ENCODE assay signal across 1 cellular context in the genomic region with DNA sequence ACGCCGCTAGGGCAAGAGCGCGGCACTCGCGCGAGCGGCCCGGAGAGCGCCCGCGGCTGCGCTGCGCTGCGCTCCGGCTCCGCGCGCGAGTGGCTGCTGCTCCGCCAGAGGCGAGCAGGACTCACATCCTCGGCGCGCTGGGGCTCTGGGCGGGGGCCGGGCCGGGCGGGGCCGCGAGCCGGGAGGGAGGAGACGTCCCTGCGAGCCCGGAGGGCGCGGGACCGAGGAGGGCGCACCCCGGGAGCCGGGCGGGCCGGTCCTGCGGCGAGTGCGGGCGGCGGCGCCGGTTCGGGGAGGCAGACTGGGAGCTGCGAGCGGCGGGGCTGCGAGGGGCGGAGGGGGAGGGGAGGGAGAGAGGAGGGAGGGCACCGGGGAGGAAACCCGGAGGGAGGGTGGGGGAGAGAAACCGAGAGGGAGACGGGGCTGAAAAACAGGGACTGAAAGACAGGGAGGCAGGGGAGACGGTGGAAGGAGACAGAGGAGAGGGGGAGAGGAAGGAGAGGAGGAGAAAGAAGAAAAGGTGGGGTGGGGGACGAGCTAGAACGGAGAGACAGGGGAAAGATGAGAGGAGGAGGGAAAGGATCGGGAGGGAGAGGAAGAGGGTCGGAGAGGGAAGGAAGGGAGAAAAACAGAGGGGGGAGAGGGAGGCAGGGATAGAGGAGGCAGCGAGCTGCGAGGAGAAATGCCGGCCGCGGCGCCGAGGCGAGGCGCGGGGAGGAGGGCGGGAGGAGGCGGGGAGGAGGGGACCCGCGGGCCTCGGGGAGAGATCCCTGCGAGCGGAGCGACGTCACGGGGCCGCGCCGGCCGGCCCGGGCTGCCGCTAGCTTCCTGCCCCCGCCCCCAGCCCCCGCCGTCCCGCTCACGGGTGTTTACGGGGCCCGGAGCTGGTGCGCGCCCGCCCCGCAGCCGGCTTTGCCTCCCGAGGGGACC.
A peak's percentile ranks its signal among the peaks of the same experiment; 100 is the strongest.
TF ChIP-seq lines count a peak whose summit lies in the region.

A gene (minus strand): TSS at position 684 of the 930 bp plus-strand sequence. CDS start 831 bp downstream, outside the sequence.

TF ChIP-seq in HEK293, 187 proteins besides CTCF, POLR2A, EP300 and RAD21 (continued from another document and continues in another):
- TF ChIP-seq, protein P1, sequence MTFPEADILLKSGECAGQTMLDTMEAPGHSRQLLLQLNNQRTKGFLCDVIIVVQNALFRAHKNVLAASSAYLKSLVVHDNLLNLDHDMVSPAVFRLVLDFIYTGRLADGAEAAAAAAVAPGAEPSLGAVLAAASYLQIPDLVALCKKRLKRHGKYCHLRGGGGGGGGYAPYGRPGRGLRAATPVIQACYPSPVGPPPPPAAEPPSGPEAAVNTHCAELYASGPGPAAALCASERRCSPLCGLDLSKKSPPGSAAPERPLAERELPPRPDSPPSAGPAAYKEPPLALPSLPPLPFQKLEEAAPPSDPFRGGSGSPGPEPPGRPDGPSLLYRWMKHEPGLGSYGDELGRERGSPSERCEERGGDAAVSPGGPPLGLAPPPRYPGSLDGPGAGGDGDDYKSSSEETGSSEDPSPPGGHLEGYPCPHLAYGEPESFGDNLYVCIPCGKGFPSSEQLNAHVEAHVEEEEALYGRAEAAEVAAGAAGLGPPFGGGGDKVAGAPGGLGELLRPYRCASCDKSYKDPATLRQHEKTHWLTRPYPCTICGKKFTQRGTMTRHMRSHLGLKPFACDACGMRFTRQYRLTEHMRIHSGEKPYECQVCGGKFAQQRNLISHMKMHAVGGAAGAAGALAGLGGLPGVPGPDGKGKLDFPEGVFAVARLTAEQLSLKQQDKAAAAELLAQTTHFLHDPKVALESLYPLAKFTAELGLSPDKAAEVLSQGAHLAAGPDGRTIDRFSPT (tag by site-specific recombination; IDR thresholded peaks at IDR 0.05), result no peak
- TF ChIP-seq ZEB2 (tag by site-specific recombination; IDR thresholded peaks at IDR 0.05) (peak; percentile 80; the same call in 1 of the 2 replicates), ZNF510 (tag by site-specific recombination; IDR thresholded peaks at IDR 0.05; ENCODE audit: insufficient replicate concordance) (no peak), ZNF391 (tag by site-specific recombination; IDR thresholded peaks at IDR 0.05; ENCODE audit: borderline replicate concordance, low read depth) (peak; percentile 90; the same call in 1 of the 2 replicates), ZFP69B (tag by site-specific recombination; IDR thresholded peaks at IDR 0.05) (no peak; the same call in 1 of the 2 replicates), ZNF138 (tag by site-specific recombination; IDR thresholded peaks at IDR 0.05; ENCODE audit: borderline replicate concordance) (no peak), ZNF174 (tag by site-specific recombination; IDR thresholded peaks at IDR 0.05) (no peak), ZNF792 (tag by site-specific recombination; IDR thresholded peaks at IDR 0.05) (no peak), ZNF16 (tag by site-specific recombination; IDR thresholded peaks at IDR 0.05; ENCODE audit: low read depth) (no peak), ZNF571 (tag by site-specific recombination; IDR thresholded peaks at IDR 0.05) (no peak), IKZF3 (tag by site-specific recombination; IDR thresholded peaks at IDR 0.05) (no peak), ZNF548 (tag by site-specific recombination; IDR thresholded peaks at IDR 0.05) (peak; percentile 16; the same call in 1 of the 2 replicates), ZNF10 (tag by site-specific recombination; IDR thresholded peaks at IDR 0.05) (no peak; the same call in 1 of the 2 replicates), MYNN (tag by site-specific recombination; IDR thresholded peaks at IDR 0.05; ENCODE audit: borderline replicate concordance) (no peak), KLF7 (tag by site-specific recombination; IDR thresholded peaks at IDR 0.05; ENCODE audit: borderline replicate concordance) (peak; percentile 91; the same call in 1 of the 2 replicates), ZNF132 (tag by site-specific recombination; IDR thresholded peaks at IDR 0.05; ENCODE audit: borderline replicate concordance) (no peak), ZNF350 (tag by site-specific recombination; IDR thresholded peaks at IDR 0.05) (no peak), ZBTB1 (tag by site-specific recombination; IDR thresholded peaks at IDR 0.05) (peak; percentile 23; the same call in 1 of the 2 replicates), ZNF670 (tag by site-specific recombination; IDR thresholded peaks at IDR 0.05; ENCODE audit: low read depth) (no peak), ZNF146 (tag by site-specific recombination; IDR thresholded peaks at IDR 0.05) (no peak), ZNF610 (tag by site-specific recombination; IDR thresholded peaks at IDR 0.05; ENCODE audit: borderline replicate concordance) (peak; percentile 65; the same call in 1 of the 2 replicates), ZBTB17 (tag by site-specific recombination; IDR thresholded peaks at IDR 0.05) (peak; percentile 75; the same call in 1 of the 2 replicates), ZNF184 (tag by site-specific recombination; IDR thresholded peaks at IDR 0.05) (no peak), ZNF335 (tag by site-specific recombination; conservative IDR thresholded peaks at IDR 0.05) (peak; percentile 92), ZNF404 (tag by site-specific recombination; IDR thresholded peaks at IDR 0.05) (no peak), EGR2 (tag by site-specific recombination; IDR thresholded peaks at IDR 0.05; ENCODE audit: low read depth) (peak; percentile 58), PRDM1 (tag by site-specific recombination; IDR thresholded peaks at IDR 0.05) (peak; percentile 94), ZBTB20 (tag by site-specific recombination; IDR thresholded peaks at IDR 0.05) (peak; percentile 70), ZNF529 (tag by site-specific recombination; IDR thresholded peaks at IDR 0.05; ENCODE audit: insufficient replicate concordance) (no peak), ZNF19 (tag by site-specific recombination; IDR thresholded peaks at IDR 0.05; ENCODE audit: low read depth) (no peak), ZNF416 (tag by site-specific recombination; IDR thresholded peaks at IDR 0.05) (no peak), ZNF549 (tag by site-specific recombination; IDR thresholded peaks at IDR 0.05) (no peak), ZNF37A (tag by site-specific recombination; IDR thresholded peaks at IDR 0.05) (no peak), ZNF155 (tag by site-specific recombination; IDR thresholded peaks at IDR 0.05) (no peak), ZNF626 (tag by site-specific recombination; IDR thresholded peaks at IDR 0.05) (no peak), ZNF701 (tag by site-specific recombination; IDR thresholded peaks at IDR 0.05) (peak; percentile 70; the same call in 1 of the 2 replicates), ZNF202 (tag by site-specific recombination; IDR thresholded peaks at IDR 0.05; ENCODE audit: borderline replicate concordance) (no peak), ZNF600 (tag by site-specific recombination; IDR thresholded peaks at IDR 0.05) (no peak), ZNF76 (tag by site-specific recombination; IDR thresholded peaks at IDR 0.05; ENCODE audit: borderline replicate concordance, low read depth) (peak; percentile 86)
- TF ChIP-seq, protein P2, sequence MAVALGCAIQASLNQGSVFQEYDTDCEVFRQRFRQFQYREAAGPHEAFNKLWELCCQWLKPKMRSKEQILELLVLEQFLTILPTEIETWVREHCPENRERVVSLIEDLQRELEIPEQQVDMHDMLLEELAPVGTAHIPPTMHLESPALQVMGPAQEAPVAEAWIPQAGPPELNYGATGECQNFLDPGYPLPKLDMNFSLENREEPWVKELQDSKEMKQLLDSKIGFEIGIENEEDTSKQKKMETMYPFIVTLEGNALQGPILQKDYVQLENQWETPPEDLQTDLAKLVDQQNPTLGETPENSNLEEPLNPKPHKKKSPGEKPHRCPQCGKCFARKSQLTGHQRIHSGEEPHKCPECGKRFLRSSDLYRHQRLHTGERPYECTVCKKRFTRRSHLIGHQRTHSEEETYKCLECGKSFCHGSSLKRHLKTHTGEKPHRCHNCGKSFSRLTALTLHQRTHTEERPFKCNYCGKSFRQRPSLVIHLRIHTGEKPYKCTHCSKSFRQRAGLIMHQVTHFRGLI (tag by site-specific recombination; IDR thresholded peaks at IDR 0.05), result no peak
- TF ChIP-seq, protein P3, sequence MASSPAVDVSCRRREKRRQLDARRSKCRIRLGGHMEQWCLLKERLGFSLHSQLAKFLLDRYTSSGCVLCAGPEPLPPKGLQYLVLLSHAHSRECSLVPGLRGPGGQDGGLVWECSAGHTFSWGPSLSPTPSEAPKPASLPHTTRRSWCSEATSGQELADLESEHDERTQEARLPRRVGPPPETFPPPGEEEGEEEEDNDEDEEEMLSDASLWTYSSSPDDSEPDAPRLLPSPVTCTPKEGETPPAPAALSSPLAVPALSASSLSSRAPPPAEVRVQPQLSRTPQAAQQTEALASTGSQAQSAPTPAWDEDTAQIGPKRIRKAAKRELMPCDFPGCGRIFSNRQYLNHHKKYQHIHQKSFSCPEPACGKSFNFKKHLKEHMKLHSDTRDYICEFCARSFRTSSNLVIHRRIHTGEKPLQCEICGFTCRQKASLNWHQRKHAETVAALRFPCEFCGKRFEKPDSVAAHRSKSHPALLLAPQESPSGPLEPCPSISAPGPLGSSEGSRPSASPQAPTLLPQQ (tag by site-specific recombination; IDR thresholded peaks at IDR 0.05), result peak; percentile 59
- TF ChIP-seq, protein P4, sequence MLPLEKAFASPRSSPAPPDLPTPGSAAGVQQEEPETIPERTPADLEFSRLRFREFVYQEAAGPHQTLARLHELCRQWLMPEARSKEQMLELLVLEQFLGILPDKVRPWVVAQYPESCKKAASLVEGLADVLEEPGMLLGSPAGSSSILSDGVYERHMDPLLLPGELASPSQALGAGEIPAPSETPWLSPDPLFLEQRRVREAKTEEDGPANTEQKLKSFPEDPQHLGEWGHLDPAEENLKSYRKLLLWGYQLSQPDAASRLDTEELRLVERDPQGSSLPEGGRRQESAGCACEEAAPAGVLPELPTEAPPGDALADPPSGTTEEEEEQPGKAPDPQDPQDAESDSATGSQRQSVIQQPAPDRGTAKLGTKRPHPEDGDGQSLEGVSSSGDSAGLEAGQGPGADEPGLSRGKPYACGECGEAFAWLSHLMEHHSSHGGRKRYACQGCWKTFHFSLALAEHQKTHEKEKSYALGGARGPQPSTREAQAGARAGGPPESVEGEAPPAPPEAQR (tag by site-specific recombination; IDR thresholded peaks at IDR 0.05), result 0 out of 2 replicates have a peak, but pooled peaks have one; percentile 82
- TF ChIP-seq, protein P5, sequence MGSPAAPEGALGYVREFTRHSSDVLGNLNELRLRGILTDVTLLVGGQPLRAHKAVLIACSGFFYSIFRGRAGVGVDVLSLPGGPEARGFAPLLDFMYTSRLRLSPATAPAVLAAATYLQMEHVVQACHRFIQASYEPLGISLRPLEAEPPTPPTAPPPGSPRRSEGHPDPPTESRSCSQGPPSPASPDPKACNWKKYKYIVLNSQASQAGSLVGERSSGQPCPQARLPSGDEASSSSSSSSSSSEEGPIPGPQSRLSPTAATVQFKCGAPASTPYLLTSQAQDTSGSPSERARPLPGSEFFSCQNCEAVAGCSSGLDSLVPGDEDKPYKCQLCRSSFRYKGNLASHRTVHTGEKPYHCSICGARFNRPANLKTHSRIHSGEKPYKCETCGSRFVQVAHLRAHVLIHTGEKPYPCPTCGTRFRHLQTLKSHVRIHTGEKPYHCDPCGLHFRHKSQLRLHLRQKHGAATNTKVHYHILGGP (tag by site-specific recombination; IDR thresholded peaks at IDR 0.05), result no peak
- TF ChIP-seq, protein P6, sequence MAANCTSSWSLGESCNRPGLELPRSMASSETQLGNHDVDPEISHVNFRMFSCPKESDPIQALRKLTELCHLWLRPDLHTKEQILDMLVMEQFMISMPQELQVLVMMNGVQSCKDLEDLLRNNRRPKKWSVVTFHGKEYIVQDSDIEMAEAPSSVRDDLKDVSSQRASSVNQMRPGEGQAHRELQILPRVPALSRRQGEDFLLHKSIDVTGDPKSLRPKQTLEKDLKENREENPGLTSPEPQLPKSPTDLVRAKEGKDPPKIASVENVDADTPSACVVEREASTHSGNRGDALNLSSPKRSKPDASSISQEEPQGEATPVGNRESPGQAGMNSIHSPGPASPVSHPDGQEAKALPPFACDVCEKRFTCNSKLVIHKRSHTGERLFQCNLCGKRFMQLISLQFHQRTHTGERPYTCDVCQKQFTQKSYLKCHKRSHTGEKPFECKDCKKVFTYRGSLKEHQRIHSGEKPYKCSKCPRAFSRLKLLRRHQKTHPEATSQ (tag by site-specific recombination; IDR thresholded peaks at IDR 0.05), result no peak
- TF ChIP-seq, protein P7, sequence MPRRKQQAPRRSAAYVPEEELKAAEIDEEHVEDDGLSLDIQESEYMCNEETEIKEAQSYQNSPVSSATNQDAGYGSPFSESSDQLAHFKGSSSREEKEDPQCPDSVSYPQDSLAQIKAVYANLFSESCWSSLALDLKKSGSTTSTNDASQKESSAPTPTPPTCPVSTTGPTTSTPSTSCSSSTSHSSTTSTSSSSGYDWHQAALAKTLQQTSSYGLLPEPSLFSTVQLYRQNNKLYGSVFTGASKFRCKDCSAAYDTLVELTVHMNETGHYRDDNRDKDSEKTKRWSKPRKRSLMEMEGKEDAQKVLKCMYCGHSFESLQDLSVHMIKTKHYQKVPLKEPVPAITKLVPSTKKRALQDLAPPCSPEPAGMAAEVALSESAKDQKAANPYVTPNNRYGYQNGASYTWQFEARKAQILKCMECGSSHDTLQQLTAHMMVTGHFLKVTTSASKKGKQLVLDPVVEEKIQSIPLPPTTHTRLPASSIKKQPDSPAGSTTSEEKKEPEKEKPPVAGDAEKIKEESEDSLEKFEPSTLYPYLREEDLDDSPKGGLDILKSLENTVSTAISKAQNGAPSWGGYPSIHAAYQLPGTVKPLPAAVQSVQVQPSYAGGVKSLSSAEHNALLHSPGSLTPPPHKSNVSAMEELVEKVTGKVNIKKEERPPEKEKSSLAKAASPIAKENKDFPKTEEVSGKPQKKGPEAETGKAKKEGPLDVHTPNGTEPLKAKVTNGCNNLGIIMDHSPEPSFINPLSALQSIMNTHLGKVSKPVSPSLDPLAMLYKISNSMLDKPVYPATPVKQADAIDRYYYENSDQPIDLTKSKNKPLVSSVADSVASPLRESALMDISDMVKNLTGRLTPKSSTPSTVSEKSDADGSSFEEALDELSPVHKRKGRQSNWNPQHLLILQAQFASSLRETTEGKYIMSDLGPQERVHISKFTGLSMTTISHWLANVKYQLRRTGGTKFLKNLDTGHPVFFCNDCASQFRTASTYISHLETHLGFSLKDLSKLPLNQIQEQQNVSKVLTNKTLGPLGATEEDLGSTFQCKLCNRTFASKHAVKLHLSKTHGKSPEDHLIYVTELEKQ (tag by site-specific recombination; IDR thresholded peaks at IDR 0.05; ENCODE audit: borderline replicate concordance), result no peak
- TF ChIP-seq, protein P8, sequence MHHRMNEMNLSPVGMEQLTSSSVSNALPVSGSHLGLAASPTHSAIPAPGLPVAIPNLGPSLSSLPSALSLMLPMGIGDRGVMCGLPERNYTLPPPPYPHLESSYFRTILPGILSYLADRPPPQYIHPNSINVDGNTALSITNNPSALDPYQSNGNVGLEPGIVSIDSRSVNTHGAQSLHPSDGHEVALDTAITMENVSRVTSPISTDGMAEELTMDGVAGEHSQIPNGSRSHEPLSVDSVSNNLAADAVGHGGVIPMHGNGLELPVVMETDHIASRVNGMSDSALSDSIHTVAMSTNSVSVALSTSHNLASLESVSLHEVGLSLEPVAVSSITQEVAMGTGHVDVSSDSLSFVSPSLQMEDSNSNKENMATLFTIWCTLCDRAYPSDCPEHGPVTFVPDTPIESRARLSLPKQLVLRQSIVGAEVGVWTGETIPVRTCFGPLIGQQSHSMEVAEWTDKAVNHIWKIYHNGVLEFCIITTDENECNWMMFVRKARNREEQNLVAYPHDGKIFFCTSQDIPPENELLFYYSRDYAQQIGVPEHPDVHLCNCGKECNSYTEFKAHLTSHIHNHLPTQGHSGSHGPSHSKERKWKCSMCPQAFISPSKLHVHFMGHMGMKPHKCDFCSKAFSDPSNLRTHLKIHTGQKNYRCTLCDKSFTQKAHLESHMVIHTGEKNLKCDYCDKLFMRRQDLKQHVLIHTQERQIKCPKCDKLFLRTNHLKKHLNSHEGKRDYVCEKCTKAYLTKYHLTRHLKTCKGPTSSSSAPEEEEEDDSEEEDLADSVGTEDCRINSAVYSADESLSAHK (tag by site-specific recombination; IDR thresholded peaks at IDR 0.05), result no peak
